Comparison of ENCODE assay signal across 23 cellular contexts in genomic region chr10:93028881-93029280, GRCh38. TPM values are rescaled to one million over a fixed set of nuclear protein-coding genes. Genes with fewer than 3 reads are reported as not detected.
DNase-seq lines count a peak whose midpoint lies in the region; ATAC-seq and TF ChIP-seq lines count a peak whose summit lies in the region.
"Had no signal": no experiment of that assay in that cellular context is flagged by ENCODE, and none has a peak within 500 bp of the region (broad histone marks: within the 10 kb centered on the region; RNA-seq: fewer than 3 reads in every experiment).

No MANE protein-coding gene starts in this region.

- H2BK5ac ChIP-seq in mesendoderm (ENCODE audit: low read length), result no peak overlapping the region

- no peak overlapping the region for H3K18ac ChIP-seq in mesendoderm (ENCODE audit: low read length)

- no peak overlapping the region for H4K8ac ChIP-seq in mesendoderm (ENCODE audit: low read depth, low read length)

- no peak for ATAC-seq in GM21737 (IDR thresholded peaks at IDR 0.05; ENCODE audit: unreplicated experiment)
- no peak for ATAC-seq in stimulated activated naive B cell treated with anti-CD40 and anti-IgM and Interleukin-4, amounts not matched to agents 10 μg/mL and 1 μg/mL and 100 μg/mL, for 72 hours (replicated peaks)
- ATAC-seq: activated CD4-positive, alpha-beta T cell treated with anti-CD3 and anti-CD28 coated beads for 36 hours; activated naive CD8-positive, alpha-beta T cell treated with anti-CD3 and anti-CD28 coated beads, Interleukin-2, amount 50 U/mL, for 24 hours; heart left ventricle; HepG2; left colon; naive thymus-derived CD4-positive, alpha-beta T cell; stimulated activated memory B cell treated with anti-CD40 and anti-IgM and Interleukin-4, amounts not matched to agents 10 μg/mL and 1 μg/mL and 100 μg/mL, for 72 hours had no signal

- H3K27me3 ChIP-seq in MG63, result no peaks in the 10 kb centered on the region
- no peaks in the 10 kb centered on the region for H3K27me3 ChIP-seq in mesendoderm (ENCODE audit: insufficient read depth, low read length, poor library complexity)
- H3K27me3 ChIP-seq: heart left ventricle had no signal

- no peak overlapping the region for H2BK15ac ChIP-seq in mesendoderm (replicated peaks; ENCODE audit: low read depth)

- no peak overlapping the region for H3K27ac Mint-ChIP-seq in stimulated activated naive B cell treated with anti-CD40 and anti-IgM and Interleukin-4, amounts not matched to agents 10 μg/mL and 1 μg/mL and 100 μg/mL, for 72 hours
- H3K27ac Mint-ChIP-seq: activated CD4-positive, alpha-beta T cell treated with anti-CD3 and anti-CD28 coated beads for 36 hours; activated naive CD8-positive, alpha-beta T cell treated with anti-CD3 and anti-CD28 coated beads, Interleukin-2, amount 50 U/mL, for 24 hours; activated T-cell treated with anti-CD3 and anti-CD28 coated beads, Interleukin-2, amount 50 U/mL, for 24 hours; naive thymus-derived CD4-positive, alpha-beta T cell; stimulated activated memory B cell treated with anti-CD40 and anti-IgM and Interleukin-4, amounts not matched to agents 10 μg/mL and 1 μg/mL and 100 μg/mL, for 72 hours; T-helper 1 cell treated with Interleukin-12 subunit alpha and Interleukin-12 subunit beta and Interleukin-4 antibody, amounts not matched to agents 30 μg/mL and 1 μg/mL, for 36 hours had no signal

- H3K4me1 Mint-ChIP-seq in stimulated activated naive B cell treated with anti-CD40 and anti-IgM and Interleukin-4, amounts not matched to agents 10 μg/mL and 1 μg/mL and 100 μg/mL, for 72 hours, result no peaks in the 10 kb centered on the region
- H3K4me1 Mint-ChIP-seq: activated CD4-positive, alpha-beta T cell treated with anti-CD3 and anti-CD28 coated beads for 36 hours; activated naive CD8-positive, alpha-beta T cell treated with anti-CD3 and anti-CD28 coated beads, Interleukin-2, amount 50 U/mL, for 24 hours; stimulated activated memory B cell treated with anti-CD40 and anti-IgM and Interleukin-4, amounts not matched to agents 10 μg/mL and 1 μg/mL and 100 μg/mL, for 72 hours had no signal

- H3K36me3 Mint-ChIP-seq in stimulated activated naive B cell treated with anti-CD40 and anti-IgM and Interleukin-4, amounts not matched to agents 10 μg/mL and 1 μg/mL and 100 μg/mL, for 72 hours, result peaks cover 22 to 32% of the 10 kb centered on the region in 2 donors

- H3K9me3 Mint-ChIP-seq in stimulated activated naive B cell treated with anti-CD40 and anti-IgM and Interleukin-4, amounts not matched to agents 10 μg/mL and 1 μg/mL and 100 μg/mL, for 72 hours, result peaks cover 6 to 7% of the 10 kb centered on the region in 2 donors
- H3K9me3 Mint-ChIP-seq: activated naive CD8-positive, alpha-beta T cell treated with anti-CD3 and anti-CD28 coated beads, Interleukin-2, amount 50 U/mL, for 24 hours; activated T-cell treated with anti-CD3 and anti-CD28 coated beads, Interleukin-2, amount 50 U/mL, for 24 hours; naive thymus-derived CD4-positive, alpha-beta T cell; stimulated activated memory B cell treated with anti-CD40 and anti-IgM and Interleukin-4, amounts not matched to agents 10 μg/mL and 1 μg/mL and 100 μg/mL, for 72 hours; T-helper 1 cell treated with Interleukin-12 subunit alpha and Interleukin-12 subunit beta and Interleukin-4 antibody, amounts not matched to agents 30 μg/mL and 1 μg/mL, for 36 hours had no signal

- H3K4me3 Mint-ChIP-seq in stimulated activated naive B cell treated with anti-CD40 and anti-IgM and Interleukin-4, amounts not matched to agents 10 μg/mL and 1 μg/mL and 100 μg/mL, for 72 hours, result no peak overlapping the region
- H3K4me3 Mint-ChIP-seq: activated CD4-positive, alpha-beta T cell treated with anti-CD3 and anti-CD28 coated beads for 36 hours; activated naive CD8-positive, alpha-beta T cell treated with anti-CD3 and anti-CD28 coated beads, Interleukin-2, amount 50 U/mL, for 24 hours; activated T-cell treated with anti-CD3 and anti-CD28 coated beads, Interleukin-2, amount 50 U/mL, for 24 hours; naive thymus-derived CD4-positive, alpha-beta T cell; stimulated activated memory B cell treated with anti-CD40 and anti-IgM and Interleukin-4, amounts not matched to agents 10 μg/mL and 1 μg/mL and 100 μg/mL, for 72 hours; T-helper 1 cell treated with Interleukin-12 subunit alpha and Interleukin-12 subunit beta and Interleukin-4 antibody, amounts not matched to agents 30 μg/mL and 1 μg/mL, for 36 hours had no signal

- no peaks in the 10 kb centered on the region for H3K79me2 ChIP-seq in mesendoderm (ENCODE audit: control insufficient read depth, insufficient read depth, low read length)

- H2BK120ac ChIP-seq in mesendoderm (ENCODE audit: low read depth, low read length), result no peak overlapping the region

- H3K4me1 ChIP-seq in mesendoderm (ENCODE audit: control insufficient read depth, low read depth, low read length), result no peaks in the 10 kb centered on the region
- H3K4me1 ChIP-seq: heart left ventricle had no signal

- H3K23ac ChIP-seq in mesendoderm (ENCODE audit: low read length), result no peak overlapping the region

- no peak overlapping the region for H3K4me2 ChIP-seq in mesendoderm (ENCODE audit: low read length)

- no peak overlapping the region for H3K4me3 ChIP-seq in MG63
- no peak overlapping the region for H3K4me3 ChIP-seq in cardiac fibroblast (replicated peaks in 1 of 2; ENCODE audit: low read depth in 2 of 2, low read length in 2 of 2)
- no peak overlapping the region for H3K4me3 ChIP-seq in mesendoderm (ENCODE audit: low read length)
- H3K4me3 ChIP-seq: heart left ventricle had no signal

- DNase-seq in Daoy (ENCODE audit: low read depth), result peak; percentile 53
- DNase-seq in MG63, result peak; percentile 71
- DNase-seq in cardiac fibroblast (ENCODE audit: low read depth in 2 of 2), result peak; percentile 42 to 70
- DNase-seq in mesendoderm, result peak; percentile 46
- DNase-seq in NCI-H2171 (lab: John Stamatoyannopoulos, UW), result no peak
- DNase-seq in DMS153 (lab: John Stamatoyannopoulos, UW), result no peak
- no peak for DNase-seq in stimulated activated naive B cell treated with anti-CD40 and anti-IgM and Interleukin-4, amounts not matched to agents 10 μg/mL and 1 μg/mL and 100 μg/mL, for 72 hours
- DNase-seq: activated CD4-positive, alpha-beta T cell treated with anti-CD3 and anti-CD28 coated beads for 36 hours; activated naive CD8-positive, alpha-beta T cell treated with anti-CD3 and anti-CD28 coated beads, Interleukin-2, amount 50 U/mL, for 24 hours; activated T-cell treated with anti-CD3 and anti-CD28 coated beads, Interleukin-2, amount 50 U/mL, for 24 hours; GF-D8; heart left ventricle; left colon; naive thymus-derived CD4-positive, alpha-beta T cell; NCI-H1417 treated with DMSO at 0.1 percent for 48 hours; retina; stimulated activated CD4-positive, alpha-beta T cell treated with anti-CD3 and anti-CD28 coated beads, Interleukin-2, amount 100 ng/mL, for 48 hours had no signal

- H3K79me1 ChIP-seq in mesendoderm (ENCODE audit: low read length), result no peaks in the 10 kb centered on the region

- no peak overlapping the region for H4K5ac ChIP-seq in mesendoderm (ENCODE audit: low read length)

- peaks cover 7% of the 10 kb centered on the region for H3K36me3 ChIP-seq in MG63
- no peaks in the 10 kb centered on the region for H3K36me3 ChIP-seq in mesendoderm (ENCODE audit: control insufficient read depth, insufficient read depth, low read length)

- no peak for TF ChIP-seq CTCF in cardiac fibroblast (IDR thresholded peaks at IDR 0.05; ENCODE audit: low read depth, low read length)

- H3K27me3 Mint-ChIP-seq in stimulated activated naive B cell treated with anti-CD40 and anti-IgM and Interleukin-4, amounts not matched to agents 10 μg/mL and 1 μg/mL and 100 μg/mL, for 72 hours, result no peaks in the 10 kb centered on the region
- H3K27me3 Mint-ChIP-seq: activated CD4-positive, alpha-beta T cell treated with anti-CD3 and anti-CD28 coated beads for 36 hours; activated naive CD8-positive, alpha-beta T cell treated with anti-CD3 and anti-CD28 coated beads, Interleukin-2, amount 50 U/mL, for 24 hours; activated T-cell treated with anti-CD3 and anti-CD28 coated beads, Interleukin-2, amount 50 U/mL, for 24 hours; naive thymus-derived CD4-positive, alpha-beta T cell; stimulated activated memory B cell treated with anti-CD40 and anti-IgM and Interleukin-4, amounts not matched to agents 10 μg/mL and 1 μg/mL and 100 μg/mL, for 72 hours had no signal

- peaks cover 5% of the 10 kb centered on the region; the same call in 1 of the 2 replicates for H3K9me3 ChIP-seq in MG63

- WGBS in mesendoderm (ENCODE audit: extremely low coverage, insufficient coverage, low lambda C conversion rate), result no CpG with 5 or more reads among the region's 2 CpGs

- no peak overlapping the region for H3K9ac ChIP-seq in mesendoderm (ENCODE audit: low read length)

- H3K4ac ChIP-seq in mesendoderm (ENCODE audit: low read depth, low read length), result no peak overlapping the region

- H3K56ac ChIP-seq in mesendoderm (ENCODE audit: low read length), result no peak overlapping the region

- no peak overlapping the region for H2AK5ac ChIP-seq in mesendoderm (ENCODE audit: low read length)

- no peak overlapping the region for H3K27ac ChIP-seq in mesendoderm (ENCODE audit: low read depth, low read length)
- H3K27ac ChIP-seq: heart left ventricle had no signal

RNA-seq across cellular contexts. Expression of gene CYP26C1, which starts 31.7 kb away (rescaled TPM):
- total RNA-seq in Daoy (2014; rRNA removed; shearing (Covaris generic)), result 0.11 TPM in 1 of 2 replicates, not detected in the other
- not detected in 2 replicates for total RNA-seq in MG63 (2014; rRNA removed; shearing (Covaris generic); ENCODE audit: low replicate concordance)
- polyA plus RNA-seq in mesendoderm (2013, experiment 1 of 2), result 0.10 TPM
- 0.08 TPM for polyA plus RNA-seq in mesendoderm (2013, experiment 2 of 2)
- total RNA-seq: urinary bladder had no signal
- polyA plus RNA-seq: heart left ventricle; HepG2; naive thymus-derived CD4-positive, alpha-beta T cell; urinary bladder had no signal

RNA-seq across cellular contexts. Expression of gene CYP26A1, which starts 44.8 kb away (rescaled TPM):
- 0.15 and 0.17 TPM in 2 replicates for total RNA-seq in Daoy (2014; rRNA removed; shearing (Covaris generic))
- 0.30 and 0.32 TPM in 2 replicates for total RNA-seq in MG63 (2014; rRNA removed; shearing (Covaris generic); ENCODE audit: low replicate concordance)
- 49.3 TPM for polyA plus RNA-seq in mesendoderm (2013, experiment 1 of 2)
- 50.0 TPM for polyA plus RNA-seq in mesendoderm (2013, experiment 2 of 2)
- total RNA-seq: activated CD4-positive, alpha-beta T cell treated with anti-CD3 and anti-CD28 coated beads for 36 hours; heart left ventricle; HepG2; left colon; naive thymus-derived CD4-positive, alpha-beta T cell; NCI-H460; urinary bladder had no signal
- polyA plus RNA-seq: heart left ventricle; naive thymus-derived CD4-positive, alpha-beta T cell; urinary bladder had no signal

Comparison
In these comparisons a context has a peak if more than half of its experiments do, and no peak if none do; other contexts are left out.
1. DNase-seq: peak in Daoy (single experiment), MG63 (single experiment), cardiac fibroblast (2 of 2) and mesendoderm (single experiment); none in NCI-H2171 (single experiment), DMS153 (single experiment) and stimulated activated naive B cell treated with anti-CD40 and anti-IgM and Interleukin-4, amounts not matched to agents 10 μg/mL and 1 μg/mL and 100 μg/mL, for 72 hours (single experiment).